Comparison of ENCODE assay signal across 19 cellular contexts in the genomic region with DNA sequence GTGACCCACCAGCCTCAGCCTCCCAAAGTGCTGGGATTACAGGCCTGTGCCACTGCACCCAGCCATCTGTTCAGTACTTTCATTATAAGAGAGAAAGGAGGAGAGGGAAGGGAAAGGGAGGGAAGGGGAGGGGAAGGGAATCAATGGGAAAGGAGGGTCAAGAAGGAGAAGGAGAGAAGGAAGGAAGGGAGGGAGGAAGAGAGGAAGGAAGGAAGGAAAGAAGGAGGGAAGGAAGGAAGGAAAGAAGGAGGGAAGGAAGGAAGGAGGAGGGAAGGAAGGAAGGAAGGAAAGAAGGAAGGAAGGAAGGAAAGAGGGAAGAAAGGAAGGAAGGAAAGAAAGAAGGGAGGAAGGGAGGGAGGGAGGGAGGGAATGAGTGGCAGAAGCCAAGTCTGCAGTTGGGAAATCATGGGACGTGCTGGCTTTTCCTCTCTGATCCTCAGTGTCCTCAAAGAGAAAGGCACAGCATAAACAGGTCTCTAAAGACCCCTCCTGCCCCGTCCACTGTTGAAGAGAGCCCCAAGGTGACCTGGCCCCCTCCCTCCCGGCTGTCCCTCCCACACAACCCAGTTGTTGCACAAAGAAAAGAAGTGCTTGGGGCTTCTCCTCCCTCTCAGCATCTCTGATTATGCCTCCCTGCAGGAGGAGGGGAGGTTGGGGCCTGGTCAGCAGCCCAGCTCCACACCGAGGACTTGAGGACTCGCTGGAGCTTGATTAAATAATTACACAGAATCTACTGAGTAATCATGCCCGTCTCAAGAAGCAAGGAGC.
DNase-seq lines count a peak whose midpoint lies in the region; ATAC-seq and TF ChIP-seq lines count a peak whose summit lies in the region.
"Had no signal": no experiment of that assay in that cellular context is flagged by ENCODE, and none has a peak within 500 bp of the region (broad histone marks: within the 10 kb centered on the region; RNA-seq: fewer than 3 reads in every experiment).

No MANE protein-coding gene starts in this region.

- no peak for ATAC-seq in GM18511 (IDR thresholded peaks at IDR 0.05; ENCODE audit: unreplicated experiment)
- no peak for ATAC-seq in GM18502 (IDR thresholded peaks at IDR 0.05; ENCODE audit: poor library complexity, unreplicated experiment)
- ATAC-seq: A549 had no signal

- H3K27me3 Mint-ChIP-seq in H9 (ENCODE audit: low read depth) = no peaks in the 10 kb centered on the region; the same call in none of the 2 replicates

- H2BK5ac ChIP-seq in H9 (ENCODE audit: insufficient read length, low read length) (no peak overlapping the region), neuronal stem cell (ENCODE audit: low read length) (no peak overlapping the region)

- H3K9ac ChIP-seq in H9 (ENCODE audit: extremely low read depth, insufficient read length, low read length) (no peak overlapping the region), colonic mucosa (ENCODE audit: low read depth in 2 of 2, low read length in 2 of 2) (no peak overlapping the region), neuronal stem cell (ENCODE audit: low read depth, low read length, poor library complexity) (no peak overlapping the region)
- H3K9ac ChIP-seq: BLaER1 treated with 17β-estradiol and CSF1 and Interleukin-3, amounts not matched to agents 10 nM and 100 nM had no signal

- TF ChIP-seq CTCF in C4-2B (conservative IDR thresholded peaks at IDR 0.05) (no peak), H9 (conservative IDR thresholded peaks at IDR 0.05) (no peak), colonic mucosa (IDR thresholded peaks at IDR 0.05) (no peak)

- H3K4me3 Mint-ChIP-seq in H9 = no peak overlapping the region

- no peak overlapping the region for H3K27ac Mint-ChIP-seq in H9

- H3K79me1 ChIP-seq in H9 (ENCODE audit: insufficient read depth, low read depth, low read length, poor library complexity, severe bottlenecking) = no peaks in the 10 kb centered on the region
- no peaks in the 10 kb centered on the region for H3K79me1 ChIP-seq in neuronal stem cell (ENCODE audit: low read depth, low read length)

- H3K4me3 ChIP-seq in colonic mucosa (no peak overlapping the region), neuronal stem cell (ENCODE audit: low read length in 2 of 2) (no peak overlapping the region)
- H3K4me3 ChIP-seq: A549; BLaER1 treated with 17β-estradiol and CSF1 and Interleukin-3, amounts not matched to agents 10 nM and 100 nM; PC-9 had no signal

- H2AFZ ChIP-seq in H9 (ENCODE audit: low read length) (no peak overlapping the region), neuronal stem cell (ENCODE audit: low read length) (peak overlapping the region; percentile 45)
- H2AFZ ChIP-seq: PC-9 had no signal

- no peaks in the 10 kb centered on the region for H3K79me2 ChIP-seq in H9 (ENCODE audit: insufficient read depth, low read length)

- H3K9me3 ChIP-seq in H9 (ENCODE audit: control insufficient read depth, low read depth, low read length) = no peaks in the 10 kb centered on the region
- no peaks in the 10 kb centered on the region for H3K9me3 ChIP-seq in colonic mucosa
- H3K9me3 ChIP-seq in neuronal stem cell (replicated peaks in 1 of 2; ENCODE audit: control insufficient read depth in 2 of 2, insufficient read depth in 1 of 2, low read depth in 1 of 2, low read length in 2 of 2) = no peaks in the 10 kb centered on the region

- peaks cover 2 to 10% of the 10 kb centered on the region in 2 experiments for H3K4me1 Mint-ChIP-seq in H9

- H4K91ac ChIP-seq in H9 (ENCODE audit: insufficient read length, low read depth, low read length) = no peak overlapping the region
- H4K91ac ChIP-seq in neuronal stem cell (ENCODE audit: low read depth, low read length, poor library complexity) = no peak overlapping the region

- H3K4ac ChIP-seq in H9 (ENCODE audit: low read depth, low read length) = no peak overlapping the region
- no peak overlapping the region for H3K4ac ChIP-seq in neuronal stem cell (ENCODE audit: low read length)

- H2AK5ac ChIP-seq in H9 (ENCODE audit: insufficient read length, low read length) (no peak overlapping the region), neuronal stem cell (ENCODE audit: low read depth, low read length) (no peak overlapping the region)

- no peaks in the 10 kb centered on the region for H3K36me3 Mint-ChIP-seq in H9 (ENCODE audit: insufficient read depth in 1 of 3, low read depth in 3 of 3)

- H3K23me2 ChIP-seq in H9 (ENCODE audit: insufficient read length, low read depth, low read length, poor library complexity, severe bottlenecking) = no peaks in the 10 kb centered on the region

- no CpG with 5 or more reads among the region's 6 CpGs for WGBS in H9 (ENCODE audit: extremely low coverage, insufficient read length, low lambda C conversion rate)
- WGBS in neuronal stem cell (ENCODE audit: extremely low coverage in 2 of 2, insufficient read length in 2 of 2, insufficient replicate concordance in 1 of 2), 2 donors = no CpG with 5 or more reads among the region's 6 CpGs

- H3K4me1 ChIP-seq in H9 (ENCODE audit: insufficient read depth, low read length) = no peaks in the 10 kb centered on the region
- no peaks in the 10 kb centered on the region for H3K4me1 ChIP-seq in colonic mucosa
- peaks cover 0 to 13% of the 10 kb centered on the region in 2 donors for H3K4me1 ChIP-seq in neuronal stem cell (ENCODE audit: control insufficient read depth in 2 of 2, insufficient read depth in 1 of 2, low read depth in 1 of 2, low read length in 2 of 2)
- H3K4me1 ChIP-seq: A549 had no signal

- H3K36me3 ChIP-seq in colonic mucosa (no peaks in the 10 kb centered on the region), neuronal stem cell (replicated peaks in 1 of 2; ENCODE audit: control insufficient read depth in 2 of 2, insufficient read depth in 2 of 2, low read length in 2 of 2) (no peaks in the 10 kb centered on the region)
- H3K36me3 ChIP-seq: BLaER1 treated with 17β-estradiol and CSF1 and Interleukin-3, amounts not matched to agents 10 nM and 100 nM had no signal

- no peak overlapping the region for H3K23ac ChIP-seq in H9 (ENCODE audit: insufficient read length, low read depth, low read length)
- no peak overlapping the region for H3K23ac ChIP-seq in neuronal stem cell (ENCODE audit: low read depth, low read length, poor library complexity)

- DNase-seq in H9 (peak; percentile 8), colonic mucosa (peak; percentile 10), neuronal stem cell (ENCODE audit: low spot score) (no peak), NOMO-1 treated with dmso at 0.1 percent for 144 hours (lab: John Stamatoyannopoulos, UW; ENCODE audit: unreplicated experiment) (no peak), posterior vena cava (ENCODE audit: low spot score) (no peak)
- DNase-seq: DND-41, GF-D8, H7, KG1, NCI-H1436, NCI-H2081, NCI-H510A treated with DMSO at 0.1 percent for 48 hours, NCI-H82, PC-9 had no signal

- no peak overlapping the region for H2BK120ac ChIP-seq in H9 (ENCODE audit: low read depth, low read length, poor library complexity, severe bottlenecking)
- H2BK120ac ChIP-seq in neuronal stem cell (ENCODE audit: low read depth, low read length) = no peak overlapping the region

- no peaks in the 10 kb centered on the region for H3K27me3 ChIP-seq in H9 (ENCODE audit: insufficient read depth, low read length)
- H3K27me3 ChIP-seq in colonic mucosa = no peaks in the 10 kb centered on the region
- peaks cover 0 to 3% (median 0%) of the 10 kb centered on the region in 3 experiments for H3K27me3 ChIP-seq in neuronal stem cell (ENCODE audit: control insufficient read depth in 3 of 3, insufficient read depth in 3 of 3, low read depth in 1 of 3, low read length in 3 of 3)
- H3K27me3 ChIP-seq: BLaER1 treated with 17β-estradiol and CSF1 and Interleukin-3, amounts not matched to agents 10 nM and 100 nM had no signal

- no peak overlapping the region for H3K18ac ChIP-seq in H9 (ENCODE audit: insufficient read length, low read depth, low read length)
- H3K18ac ChIP-seq in neuronal stem cell (ENCODE audit: low read length) = peak overlapping the region; percentile 19

- no peak overlapping the region for H2BK15ac ChIP-seq in H9 (ENCODE audit: low read depth, low read length)
- H2BK15ac ChIP-seq in neuronal stem cell (ENCODE audit: low read length) = no peak overlapping the region

- no peak overlapping the region for H4K5ac ChIP-seq in H9 (ENCODE audit: insufficient read length, low read depth, low read length)

- H3K56ac ChIP-seq in H9 (ENCODE audit: insufficient read length, low read depth, low read length) = no peak overlapping the region

- H3T11ph ChIP-seq in H9 (ENCODE audit: low read length) = no peak overlapping the region

- intact Hi-C loops in colonic mucosa (cut with DNase I) (loop anchor here (5.0 to 10.0 kb wide), 5 partner anchors 217 to 1695 kb away; no protein-coding TSS in a partner anchor), posterior vena cava (cut with DNase I) (loop anchor here (5.0 to 10.0 kb wide), 3 partner anchors 1065 to 1547 kb away; no protein-coding TSS in a partner anchor)

- H2BK20ac ChIP-seq in H9 (ENCODE audit: low read depth, low read length, poor library complexity, severe bottlenecking) = no peak overlapping the region

- H3K9me3 Mint-ChIP-seq in H9 = 0 out of 5 replicates have a peak, but pooled peaks cover under 1% of the 10 kb centered on the region in 2 experiments

- H3K14ac ChIP-seq in H9 (ENCODE audit: insufficient read depth, low read length) (no peak overlapping the region), neuronal stem cell (ENCODE audit: low read length) (no peak overlapping the region)

- no peaks in the 10 kb centered on the region for H4K20me1 ChIP-seq in H9 (ENCODE audit: control insufficient read depth, insufficient read depth, insufficient read length)
- H4K20me1 ChIP-seq: BLaER1 treated with 17β-estradiol and CSF1 and Interleukin-3, amounts not matched to agents 10 nM and 100 nM had no signal

- H3K27ac ChIP-seq in C4-2B (peak overlapping the region; percentile 10; the same call in 1 of the 2 replicates), H9 (ENCODE audit: insufficient read length, low read depth, low read length) (no peak overlapping the region), colonic mucosa (no peak overlapping the region), neuronal stem cell (replicated peaks; ENCODE audit: low read length) (no peak overlapping the region)
- H3K27ac ChIP-seq: A549, PC-9 had no signal

- H4K8ac ChIP-seq in H9 (replicated peaks; ENCODE audit: insufficient read length, low read depth, low read length) (no peak overlapping the region), neuronal stem cell (ENCODE audit: low read depth, low read length) (no peak overlapping the region)

- H3K4me2 ChIP-seq in H9 (ENCODE audit: insufficient read depth, insufficient read length, low read length) (no peak overlapping the region), neuronal stem cell (ENCODE audit: insufficient read depth, low read length, poor library complexity, severe bottlenecking) (no peak overlapping the region)
- H3K4me2 ChIP-seq: A549; BLaER1 treated with 17β-estradiol and CSF1 and Interleukin-3, amounts not matched to agents 10 nM and 100 nM; PC-9 had no signal

- H2BK12ac ChIP-seq in H9 (ENCODE audit: insufficient read length, low read depth, low read length) (no peak overlapping the region), neuronal stem cell (ENCODE audit: low read length) (no peak overlapping the region)

Comparison
In these comparisons a context has a peak if more than half of its experiments do, and no peak if none do; other contexts are left out.
1. DNase-seq: peak in H9 (single experiment) and colonic mucosa (single experiment); none in neuronal stem cell (single experiment), NOMO-1 treated with dmso at 0.1 percent for 144 hours (single experiment) and posterior vena cava (single experiment).